Comparison of ENCODE assay signal across 8 cellular contexts in genomic region chr17:18410748-18411147, GRCh38. TPM values are rescaled to one million over a fixed set of nuclear protein-coding genes. Genes with fewer than 3 reads are reported as not detected.
A peak's percentile ranks its signal among the peaks of the same experiment; 100 is the strongest.
DNase-seq lines count a peak whose midpoint lies in the region; ATAC-seq and TF ChIP-seq lines count a peak whose summit lies in the region.
"Not testable (repeated sequence)": the region's sequence is repeated elsewhere in the genome, so short reads cannot be mapped to it uniquely, and the experiment has no call there.

No MANE protein-coding gene starts in this region.

- not testable (repeated sequence) for H3K36me3 ChIP-seq in HAP-1 (replicated peaks)

- H3K4me3 Mint-ChIP-seq in CD4-positive, alpha-beta T cell, result peak overlapping the region; percentile 77
- peak overlapping the region; percentile 97 for H3K4me3 Mint-ChIP-seq in activated CD4-positive, alpha-beta memory T cell treated with anti-CD3 and anti-CD28 coated beads, Interleukin-2, amount 10 ng/mL, durations not matched to agents 7 days and 5 days
- peak overlapping the region; percentile 97 for H3K4me3 Mint-ChIP-seq in glutamatergic neuron (ENCODE audit: unreplicated experiment)
- peak overlapping the region; percentile 56 to 99 (median 86) for H3K4me3 Mint-ChIP-seq in naive thymus-derived CD8-positive, alpha-beta T cell
- peak overlapping the region; percentile 80 to 89 for H3K4me3 Mint-ChIP-seq in stimulated activated naive B cell treated with anti-CD40 and anti-IgM and Interleukin-4, amounts not matched to agents 10 μg/mL and 1 μg/mL and 100 μg/mL, for 72 hours

- not testable (repeated sequence) for H3K9me3 Mint-ChIP-seq in CD4-positive, alpha-beta T cell; activated CD4-positive, alpha-beta memory T cell treated with anti-CD3 and anti-CD28 coated beads, Interleukin-2, amount 10 ng/mL, durations not matched to agents 7 days and 5 days; glutamatergic neuron (ENCODE audit: unreplicated experiment); naive thymus-derived CD8-positive, alpha-beta T cell; stimulated activated naive B cell treated with anti-CD40 and anti-IgM and Interleukin-4, amounts not matched to agents 10 μg/mL and 1 μg/mL and 100 μg/mL, for 72 hours

- CTCF ChIA-PET in CD4-positive, alpha-beta T cell (lab: Charles Lee); activated CD4-positive, alpha-beta memory T cell treated with anti-CD3 and anti-CD28 coated beads, Interleukin-2, amount 10 ng/mL, durations not matched to agents 7 days and 5 days (lab: Charles Lee): not testable (repeated sequence)

- not testable (repeated sequence) for H3K4me3 ChIP-seq in HAP-1

- H3K36me3 Mint-ChIP-seq in CD4-positive, alpha-beta T cell (ENCODE audit: low read depth); activated CD4-positive, alpha-beta memory T cell treated with anti-CD3 and anti-CD28 coated beads, Interleukin-2, amount 10 ng/mL, durations not matched to agents 7 days and 5 days (ENCODE audit: low read depth); glutamatergic neuron (ENCODE audit: unreplicated experiment); naive thymus-derived CD8-positive, alpha-beta T cell; stimulated activated naive B cell treated with anti-CD40 and anti-IgM and Interleukin-4, amounts not matched to agents 10 μg/mL and 1 μg/mL and 100 μg/mL, for 72 hours: not testable (repeated sequence)

- H3K4me1 Mint-ChIP-seq in CD4-positive, alpha-beta T cell (ENCODE audit: low read depth), result peaks cover 32% of the 10 kb centered on the region
- H3K4me1 Mint-ChIP-seq in activated CD4-positive, alpha-beta memory T cell treated with anti-CD3 and anti-CD28 coated beads, Interleukin-2, amount 10 ng/mL, durations not matched to agents 7 days and 5 days, result peaks cover 24% of the 10 kb centered on the region
- not testable (repeated sequence) for H3K4me1 Mint-ChIP-seq in glutamatergic neuron (ENCODE audit: low read depth, unreplicated experiment)
- peaks cover 13 to 43% (median 21%) of the 10 kb centered on the region in 4 donors for H3K4me1 Mint-ChIP-seq in naive thymus-derived CD8-positive, alpha-beta T cell
- peaks cover 9 to 14% of the 10 kb centered on the region in 2 donors for H3K4me1 Mint-ChIP-seq in stimulated activated naive B cell treated with anti-CD40 and anti-IgM and Interleukin-4, amounts not matched to agents 10 μg/mL and 1 μg/mL and 100 μg/mL, for 72 hours

- not testable (repeated sequence) for H3K27me3 Mint-ChIP-seq in CD4-positive, alpha-beta T cell; activated CD4-positive, alpha-beta memory T cell treated with anti-CD3 and anti-CD28 coated beads, Interleukin-2, amount 10 ng/mL, durations not matched to agents 7 days and 5 days; glutamatergic neuron (ENCODE audit: unreplicated experiment); naive thymus-derived CD8-positive, alpha-beta T cell; stimulated activated naive B cell treated with anti-CD40 and anti-IgM and Interleukin-4, amounts not matched to agents 10 μg/mL and 1 μg/mL and 100 μg/mL, for 72 hours

- H3K4me1 ChIP-seq in HAP-1, result not testable (repeated sequence)

- not testable (repeated sequence) for H3K27me3 ChIP-seq in CD4-positive, alpha-beta T cell (ENCODE audit: control insufficient read depth, insufficient read depth, low read length); HAP-1 (ENCODE audit: low read depth)

- TF ChIP-seq CTCF in CD4-positive, alpha-beta T cell (IDR thresholded peaks at IDR 0.05); glutamatergic neuron (IDR thresholded peaks at IDR 0.05; ENCODE audit: partially characterized antibody, unreplicated experiment): not testable (repeated sequence)

- H3K27ac ChIP-seq in CD4-positive, alpha-beta T cell (ENCODE audit: low read depth, low read length), result not testable (repeated sequence)
- H3K27ac ChIP-seq in caudate nucleus (ENCODE audit: low read depth, low read length), result peak overlapping the region; percentile 40

- POLR2A ChIA-PET in CD4-positive, alpha-beta T cell (lab: Charles Lee); activated CD4-positive, alpha-beta memory T cell treated with anti-CD3 and anti-CD28 coated beads, Interleukin-2, amount 10 ng/mL, durations not matched to agents 7 days and 5 days (lab: Charles Lee); naive thymus-derived CD8-positive, alpha-beta T cell (lab: Charles Lee): not testable (repeated sequence)

- not testable (repeated sequence) for ATAC-seq in CD4-positive, alpha-beta T cell (ENCODE audit: poor library complexity); naive thymus-derived CD8-positive, alpha-beta T cell; stimulated activated naive B cell treated with anti-CD40 and anti-IgM and Interleukin-4, amounts not matched to agents 10 μg/mL and 1 μg/mL and 100 μg/mL, for 72 hours (replicated peaks)

- DNase-seq in CD4-positive, alpha-beta T cell; activated CD4-positive, alpha-beta memory T cell treated with anti-CD3 and anti-CD28 coated beads, Interleukin-2, amount 10 ng/mL, durations not matched to agents 7 days and 5 days; glutamatergic neuron; naive thymus-derived CD8-positive, alpha-beta T cell; stimulated activated naive B cell treated with anti-CD40 and anti-IgM and Interleukin-4, amounts not matched to agents 10 μg/mL and 1 μg/mL and 100 μg/mL, for 72 hours: not testable (repeated sequence)
- DNase-seq in HAP-1 (ENCODE audit: low spot score in 2 of 2) (peak; percentile 11 to 46), NCI-H82 (lab: John Stamatoyannopoulos, UW) (peak; percentile 69), caudate nucleus (lab: John Stamatoyannopoulos, UW) (peak in 3 of 61 donors; percentile 2 to 7 (median 7))

- not testable (repeated sequence) for H3K9me3 ChIP-seq in CD4-positive, alpha-beta T cell (ENCODE audit: control insufficient read depth, low read length); HAP-1

- intact Hi-C loops in CD4-positive, alpha-beta T cell (cut with DNase I, micrococcal nuclease), result not testable (repeated sequence)

- in situ Hi-C loops in HAP-1 (cut with MboI; ENCODE audit: low sequenced_read_pairs), result not testable (repeated sequence)

- H3K27ac Mint-ChIP-seq in CD4-positive, alpha-beta T cell, result peak overlapping the region; percentile 36
- H3K27ac Mint-ChIP-seq in activated CD4-positive, alpha-beta memory T cell treated with anti-CD3 and anti-CD28 coated beads, Interleukin-2, amount 10 ng/mL, durations not matched to agents 7 days and 5 days, result not testable (repeated sequence)
- H3K27ac Mint-ChIP-seq in glutamatergic neuron (ENCODE audit: unreplicated experiment), result peak overlapping the region; percentile 93
- peak overlapping the region in 7 of 10 donors; percentile 27 to 88 (median 76) for H3K27ac Mint-ChIP-seq in naive thymus-derived CD8-positive, alpha-beta T cell
- peak overlapping the region; percentile 73 for H3K27ac Mint-ChIP-seq in stimulated activated naive B cell treated with anti-CD40 and anti-IgM and Interleukin-4, amounts not matched to agents 10 μg/mL and 1 μg/mL and 100 μg/mL, for 72 hours

RNA-seq across cellular contexts. Expression of gene EVPLL, which starts 33.2 kb away (rescaled TPM):
- total RNA-seq in CD4-positive, alpha-beta T cell, result not detected
- total RNA-seq in activated CD4-positive, alpha-beta memory T cell treated with anti-CD3 and anti-CD28 coated beads, Interleukin-2, amount 10 ng/mL, durations not matched to agents 7 days and 5 days, result not detected
- total RNA-seq in glutamatergic neuron (ENCODE audit: unreplicated experiment), result not detected
- not detected for total RNA-seq in naive thymus-derived CD8-positive, alpha-beta T cell
- under 1 TPM in 1 of 3 donors, not detected in 2; 0.08 TPM for polyA plus RNA-seq in naive thymus-derived CD8-positive, alpha-beta T cell

RNA-seq across cellular contexts. Expression of gene SHMT1, which starts 47.4 kb away (rescaled TPM):
- total RNA-seq in CD4-positive, alpha-beta T cell, result 1 to 10 TPM; 5.6 to 7.1 TPM
- total RNA-seq in activated CD4-positive, alpha-beta memory T cell treated with anti-CD3 and anti-CD28 coated beads, Interleukin-2, amount 10 ng/mL, durations not matched to agents 7 days and 5 days, result 10 to 100 TPM; 38.1 to 41.1 TPM
- total RNA-seq in glutamatergic neuron (ENCODE audit: unreplicated experiment), result 7.9 TPM
- total RNA-seq in naive thymus-derived CD8-positive, alpha-beta T cell, result 10 to 100 TPM; 17.1 to 20.1 TPM
- polyA plus RNA-seq in naive thymus-derived CD8-positive, alpha-beta T cell, result 10 to 100 TPM; 20.5 to 35.8 (median 35.7) TPM
